Comparison of ENCODE assay signal across 12 cellular contexts in the genomic region with DNA sequence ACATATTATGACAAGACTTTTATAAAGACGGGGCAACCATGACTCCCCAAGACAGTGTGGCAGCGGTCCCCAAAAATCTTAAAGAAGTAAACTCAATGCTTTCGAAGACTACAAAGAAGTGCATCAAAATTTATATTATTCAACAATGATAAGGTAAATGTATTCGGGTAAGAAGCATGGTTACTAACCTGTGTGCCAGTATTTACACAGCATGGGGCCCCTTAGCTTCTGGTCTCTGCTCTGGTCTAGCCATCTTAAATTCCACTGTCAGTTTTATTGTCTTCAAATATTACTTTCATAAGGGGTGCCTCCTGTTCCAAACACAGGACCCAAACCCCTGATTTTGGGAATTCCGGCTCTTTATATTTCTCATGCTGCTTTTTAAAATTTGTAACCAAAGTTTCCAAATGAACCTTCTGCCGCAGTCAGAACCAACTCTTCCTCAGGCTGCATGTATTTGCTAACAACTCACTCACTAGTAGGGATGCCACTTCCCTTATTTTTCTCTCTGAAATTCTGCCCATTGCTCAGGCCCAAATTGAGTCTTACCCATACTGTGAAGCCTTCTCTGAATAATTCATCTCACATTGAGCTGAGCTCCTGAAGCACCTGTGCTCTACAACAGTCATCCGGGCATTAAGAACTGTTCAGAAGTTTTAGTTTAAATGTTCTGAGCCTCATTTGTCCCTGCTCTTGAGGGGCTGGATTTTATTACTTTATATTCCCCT. TPM values are rescaled to one million over a fixed set of nuclear protein-coding genes. Genes with fewer than 3 reads are reported as not detected.
A peak's percentile ranks its signal among the peaks of the same experiment; 100 is the strongest.
DNase-seq lines count a peak whose midpoint lies in the region; ATAC-seq and TF ChIP-seq lines count a peak whose summit lies in the region.
"Had no signal": no experiment of that assay in that cellular context is flagged by ENCODE, and none has a peak within 500 bp of the region (broad histone marks: within the 10 kb centered on the region; RNA-seq: fewer than 3 reads in every experiment).

No MANE protein-coding gene starts in this region.

- no peaks in the 10 kb centered on the region for H3K9me3 ChIP-seq in Peyer's patch
- H3K9me3 ChIP-seq: neutrophil had no signal

- no peak for DNase-seq in Peyer's patch
- no peak for DNase-seq in fibroblast of the aortic adventitia (ENCODE audit: low read depth)
- no peak for DNase-seq in skeletal muscle cell (ENCODE audit: low read depth)
- DNase-seq in natural killer cell treated with Interleukin-12 subunit alpha and Interleukin-12 subunit beta and Interleukin-15 and Interleukin-18, amount 100 ng/mL, for 72 hours (ENCODE audit: low spot score), result no peak
- DNase-seq in NCI-H1694 treated with DMSO at 0.1 percent for 48 hours (lab: John Stamatoyannopoulos, UW), result no peak
- DNase-seq: activated CD4-positive, CD25-positive, alpha-beta regulatory T cell; activated naive CD4-positive, alpha-beta T cell treated with anti-CD3 and anti-CD28 coated beads, Interleukin-2, amount 10 ng/mL, durations not matched to agents 7 days and 5 days had no signal

- peaks cover 4 to 11% of the 10 kb centered on the region in 2 donors for H3K27me3 Mint-ChIP-seq in natural killer cell treated with Interleukin-12 subunit alpha and Interleukin-12 subunit beta and Interleukin-15 and Interleukin-18, amount 100 ng/mL, for 72 hours
- H3K27me3 Mint-ChIP-seq: activated naive CD4-positive, alpha-beta T cell treated with anti-CD3 and anti-CD28 coated beads, Interleukin-2, amount 10 ng/mL, durations not matched to agents 7 days and 5 days had no signal

- H3K4me1 Mint-ChIP-seq in natural killer cell treated with Interleukin-12 subunit alpha and Interleukin-12 subunit beta and Interleukin-15 and Interleukin-18, amount 100 ng/mL, for 72 hours (ENCODE audit: low read depth in 2 of 2), result peaks cover 16 to 20% of the 10 kb centered on the region in 2 donors

- no peak overlapping the region for H3K4me3 Mint-ChIP-seq in natural killer cell treated with Interleukin-12 subunit alpha and Interleukin-12 subunit beta and Interleukin-15 and Interleukin-18, amount 100 ng/mL, for 72 hours
- H3K4me3 Mint-ChIP-seq: activated naive CD4-positive, alpha-beta T cell treated with anti-CD3 and anti-CD28 coated beads, Interleukin-2, amount 10 ng/mL, durations not matched to agents 7 days and 5 days had no signal

- no peaks in the 10 kb centered on the region for H3K36me3 ChIP-seq in Peyer's patch
- H3K36me3 ChIP-seq: neutrophil had no signal

- no peak for TF ChIP-seq POLR2A in Peyer's patch (IDR thresholded peaks at IDR 0.05)

- TF ChIP-seq CTCF in Peyer's patch (IDR thresholded peaks at IDR 0.05) (no peak), fibroblast of the aortic adventitia (IDR thresholded peaks at IDR 0.05; ENCODE audit: insufficient read depth, low read length) (no peak)

- no peak for ATAC-seq in natural killer cell treated with Interleukin-12 subunit alpha and Interleukin-12 subunit beta and Interleukin-15 and Interleukin-18, amount 100 ng/mL, for 72 hours
- ATAC-seq in HG03108 (IDR thresholded peaks at IDR 0.05; ENCODE audit: unreplicated experiment), result no peak
- no peak for ATAC-seq in HG03520 (IDR thresholded peaks at IDR 0.05; ENCODE audit: unreplicated experiment)

- no peaks in the 10 kb centered on the region for H3K27me3 ChIP-seq in Peyer's patch

- peaks cover 6% of the 10 kb centered on the region for H3K36me3 Mint-ChIP-seq in natural killer cell treated with Interleukin-12 subunit alpha and Interleukin-12 subunit beta and Interleukin-15 and Interleukin-18, amount 100 ng/mL, for 72 hours

- H3K27ac Mint-ChIP-seq in natural killer cell treated with Interleukin-12 subunit alpha and Interleukin-12 subunit beta and Interleukin-15 and Interleukin-18, amount 100 ng/mL, for 72 hours, result no peak overlapping the region
- H3K27ac Mint-ChIP-seq: activated naive CD4-positive, alpha-beta T cell treated with anti-CD3 and anti-CD28 coated beads, Interleukin-2, amount 10 ng/mL, durations not matched to agents 7 days and 5 days had no signal

- peaks cover 0 to 23% (median 6%) of the 10 kb centered on the region in 4 donors for H3K4me1 ChIP-seq in Peyer's patch

- H3K4me3 ChIP-seq in GM08714 (ENCODE audit: low read length), result peak overlapping the region; percentile 99
- peak overlapping the region in 3 of 4 donors; percentile 1 to 79 (median 51) for H3K4me3 ChIP-seq in Peyer's patch
- H3K4me3 ChIP-seq in fibroblast of the aortic adventitia (ENCODE audit: low read depth, low read length), result peak overlapping the region; percentile 78
- H3K4me3 ChIP-seq in skeletal muscle cell (ENCODE audit: low read depth, low read length), result peak overlapping the region; percentile 55

- no peaks in the 10 kb centered on the region for H3K9me3 Mint-ChIP-seq in natural killer cell treated with Interleukin-12 subunit alpha and Interleukin-12 subunit beta and Interleukin-15 and Interleukin-18, amount 100 ng/mL, for 72 hours

- H3K27ac ChIP-seq in Peyer's patch, result peak overlapping the region in 2 of 4 donors; percentile 92 to 96
- H3K27ac ChIP-seq: KMS-11 had no signal

RNA-seq across cellular contexts. Expression of a gene that starts 1.2 kb away (rescaled TPM):
- total RNA-seq in Peyer's patch (10 to 100 TPM in 3 of 4 donors, 1 to 10 TPM in 1; 8.2 to 33.0 (median 22.9) TPM), fibroblast of the aortic adventitia (ENCODE audit: low replicate concordance) (13.5 and 36.7 TPM in 2 replicates)
- total RNA-seq in natural killer cell treated with Interleukin-12 subunit alpha and Interleukin-12 subunit beta and Interleukin-15 and Interleukin-18, amount 100 ng/mL, for 72 hours, result 1 to 10 TPM in 1 of 2 donors, under 1 TPM in 1; 1.00 to 3.6 TPM

RNA-seq across cellular contexts. Expression of a gene that starts 3.1 kb away (rescaled TPM):
- total RNA-seq in Peyer's patch (100 to 1,000 TPM in 3 of 4 donors, 10 to 100 TPM in 1; 62.7 to 197 (median 157) TPM), fibroblast of the aortic adventitia (ENCODE audit: low replicate concordance) (10.4 and 28.0 TPM in 2 replicates)
- 10 to 100 TPM; 28.9 to 51.7 TPM for total RNA-seq in natural killer cell treated with Interleukin-12 subunit alpha and Interleukin-12 subunit beta and Interleukin-15 and Interleukin-18, amount 100 ng/mL, for 72 hours
